8 cellular contexts compared by ENCODE assay signal in the genomic region with DNA sequence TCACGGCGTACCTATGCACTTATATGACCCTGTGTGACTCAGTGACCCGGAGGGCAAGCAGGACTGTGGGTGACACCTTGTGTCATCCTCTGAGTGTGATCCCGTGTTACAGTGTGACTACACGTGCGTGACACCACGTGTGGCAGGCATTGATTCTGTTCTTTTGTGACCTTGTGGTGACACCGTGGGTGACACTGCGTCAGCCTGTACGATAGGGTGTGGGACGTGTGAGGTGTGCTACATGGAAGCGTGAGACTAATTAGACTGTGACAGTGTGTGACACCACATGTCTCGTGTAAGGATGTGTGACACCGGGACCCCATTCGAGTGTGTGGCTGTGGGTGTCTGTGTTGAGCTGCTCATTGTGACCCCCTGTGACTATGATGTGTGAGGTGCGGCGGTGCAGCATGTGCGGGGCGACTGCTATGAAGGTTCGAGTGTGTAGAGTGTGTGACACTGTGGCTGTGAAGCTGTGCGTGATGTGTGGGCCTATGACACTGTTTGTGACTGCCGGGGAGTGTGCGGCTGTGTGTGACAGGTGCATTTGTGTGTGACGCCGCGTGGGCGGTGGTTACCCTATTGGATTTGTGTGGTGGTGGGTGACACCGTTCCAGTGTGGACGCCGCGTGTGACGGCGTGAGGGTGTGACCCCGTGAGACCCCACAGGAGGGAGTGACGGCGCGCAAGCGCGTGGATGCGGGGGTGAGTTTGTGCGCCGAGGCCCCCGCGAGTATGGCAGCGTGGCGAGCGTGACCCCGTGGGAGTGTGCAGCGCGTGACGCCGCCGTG. TPM values are rescaled to one million over a fixed set of nuclear protein-coding genes. Genes with fewer than 3 reads are reported as not detected.
DNase-seq lines count a peak whose midpoint lies in the region; ATAC-seq and TF ChIP-seq lines count a peak whose summit lies in the region.

A gene (plus strand): TSS at position 783 of the 788 bp plus-strand sequence. CDS start 5,621 bp downstream, outside the sequence.

- H2AFZ ChIP-seq in OCI-LY7 (ENCODE audit: low read length) = peak within 1 kb of the TSS; percentile 43

- CTCF ChIA-PET in OCI-LY7 (lab: Charles Lee; ENCODE audit: unreplicated experiment) = no interaction called here

- H3K27me3 ChIP-seq in adipocyte (replicated peaks; ENCODE audit: control insufficient read depth, insufficient read depth, low read length) (no peaks in the 10 kb centered on the region), iPS-18a (ENCODE audit: control insufficient read depth, insufficient read depth, low read length) (peaks cover 35% of the 10 kb centered on the region)

- TF ChIP-seq CTCF in AG10803 (conservative IDR thresholded peaks at IDR 0.05; ENCODE audit: low read length) (no peak), OCI-LY7 (conservative IDR thresholded peaks at IDR 0.05; ENCODE audit: low read length) (no peak)

- POLR2A ChIA-PET in OCI-LY7 (lab: Charles Lee) = interaction anchor here (0.9 to 1.6 kb wide), 2 partner anchors 12 to 32 kb away, joined by 3 to 4 read pairs; no protein-coding TSS in a partner anchor

- H3K4me3 ChIP-seq in AG10803 (ENCODE audit: low read length) (peak within 1 kb of the TSS; percentile 63), OCI-LY7 (ENCODE audit: low read depth, low read length, poor library complexity, severe bottlenecking) (peak within 1 kb of the TSS; percentile 78), adipocyte (ENCODE audit: low read length) (peak within 1 kb of the TSS; percentile 73), iPS-18a (ENCODE audit: low read length) (peak within 1 kb of the TSS; percentile 40)

- H3K9ac ChIP-seq in adipocyte (ENCODE audit: low read length) (peak within 1 kb of the TSS; percentile 66), iPS-18a (ENCODE audit: low read length) (no peak within 1 kb of the TSS)

- DNase-seq in AG10803 (ENCODE audit: low read depth) (no peak), OCI-LY7 (ENCODE audit: low spot score) (no peak), adipocyte (ENCODE audit: low read depth) (no peak), SW480 (ENCODE audit: low spot score) (no peak), DMS79 (lab: John Stamatoyannopoulos, UW) (no peak)
- peak; percentile 47 to 55 for DNase-seq in stimulated activated CD4-positive, alpha-beta T cell treated with anti-CD3 and anti-CD28 coated beads, Interleukin-12 subunit alpha, Interleukin-12 subunit beta, amount 100 ng/mL, for 24 hours (ENCODE audit: low read depth in 2 of 2)

- no peaks in the 10 kb centered on the region for H4K20me1 ChIP-seq in OCI-LY7 (ENCODE audit: insufficient read depth, low read length)

- H3K79me2 ChIP-seq in OCI-LY7 (ENCODE audit: insufficient read depth, low read depth, low read length) = no peaks in the 10 kb centered on the region

- BruUV-seq in OCI-LY7 (replicated peaks; lab: Mats Ljungman, UMichigan) = no TSS peak

- peaks cover 35% of the 10 kb centered on the region for H3K4me1 ChIP-seq in OCI-LY7 (ENCODE audit: insufficient read depth, low read length, poor library complexity, severe bottlenecking)
- peaks cover 24% of the 10 kb centered on the region for H3K4me1 ChIP-seq in adipocyte (ENCODE audit: control insufficient read depth, insufficient read depth, low read length)
- H3K4me1 ChIP-seq in iPS-18a (ENCODE audit: control insufficient read depth, low read depth, low read length) = peaks cover 5% of the 10 kb centered on the region

- intact Hi-C loops in OCI-LY7 (cut with micrococcal nuclease; ENCODE audit: unreplicated experiment) = no loop called here

- peak; percentile 38 for ATAC-seq in GM21528 (IDR thresholded peaks at IDR 0.05; ENCODE audit: low FRiP score, unreplicated experiment)

- no peaks in the 10 kb centered on the region for H3K9me2 ChIP-seq in OCI-LY7 (ENCODE audit: insufficient read depth, low read length)

- H3K4me2 ChIP-seq in OCI-LY7 (ENCODE audit: low read length) = peak within 1 kb of the TSS; percentile 95

- no peaks in the 10 kb centered on the region for H3K36me3 ChIP-seq in OCI-LY7 (ENCODE audit: insufficient read depth, low read length)
- no peaks in the 10 kb centered on the region for H3K36me3 ChIP-seq in adipocyte (ENCODE audit: control insufficient read depth, insufficient read depth, low read length, severe bottlenecking)
- H3K36me3 ChIP-seq in iPS-18a (ENCODE audit: control insufficient read depth, low read depth, low read length) = no peaks in the 10 kb centered on the region

- H3K27ac ChIP-seq in OCI-LY7 (ENCODE audit: low read depth, low read length, poor library complexity, severe bottlenecking) (no peak within 1 kb of the TSS), iPS-18a (ENCODE audit: low read length) (no peak within 1 kb of the TSS)

- no peaks in the 10 kb centered on the region for H3K9me3 ChIP-seq in OCI-LY7 (ENCODE audit: low read length)
- no peaks in the 10 kb centered on the region for H3K9me3 ChIP-seq in adipocyte (ENCODE audit: control insufficient read depth, low read length)
- no peaks in the 10 kb centered on the region for H3K9me3 ChIP-seq in iPS-18a (ENCODE audit: control insufficient read depth, low read depth, low read length)

RNA-seq across cellular contexts. Expression of the gene that starts here (rescaled TPM):
- total RNA-seq in OCI-LY7 (2014; rRNA removed; shearing (Covaris generic)) = 2.2 and 6.3 TPM in 2 replicates
- total RNA-seq in OCI-LY7 (2022) = 3.3 and 4.1 TPM in 2 replicates

Comparison
In these comparisons a context has a peak if more than half of its experiments do, and no peak if none do; other contexts are left out.
1. DNase-seq: peak in stimulated activated CD4-positive, alpha-beta T cell treated with anti-CD3 and anti-CD28 coated beads, Interleukin-12 subunit alpha, Interleukin-12 subunit beta, amount 100 ng/mL, for 24 hours (2 of 2); none in AG10803 (single experiment), OCI-LY7 (single experiment), adipocyte (single experiment), SW480 (single experiment) and DMS79 (single experiment).
2. Peak in every context shown above with its lines, with median percentiles within 50 percentile points of each other: H3K4me3 ChIP-seq.